In genomic region chr15:34583399-34584320, GRCh38 we compare ENCODE assay signal across 1 cellular context.
TF ChIP-seq lines count a peak whose summit lies in the region.

A gene with protein sequence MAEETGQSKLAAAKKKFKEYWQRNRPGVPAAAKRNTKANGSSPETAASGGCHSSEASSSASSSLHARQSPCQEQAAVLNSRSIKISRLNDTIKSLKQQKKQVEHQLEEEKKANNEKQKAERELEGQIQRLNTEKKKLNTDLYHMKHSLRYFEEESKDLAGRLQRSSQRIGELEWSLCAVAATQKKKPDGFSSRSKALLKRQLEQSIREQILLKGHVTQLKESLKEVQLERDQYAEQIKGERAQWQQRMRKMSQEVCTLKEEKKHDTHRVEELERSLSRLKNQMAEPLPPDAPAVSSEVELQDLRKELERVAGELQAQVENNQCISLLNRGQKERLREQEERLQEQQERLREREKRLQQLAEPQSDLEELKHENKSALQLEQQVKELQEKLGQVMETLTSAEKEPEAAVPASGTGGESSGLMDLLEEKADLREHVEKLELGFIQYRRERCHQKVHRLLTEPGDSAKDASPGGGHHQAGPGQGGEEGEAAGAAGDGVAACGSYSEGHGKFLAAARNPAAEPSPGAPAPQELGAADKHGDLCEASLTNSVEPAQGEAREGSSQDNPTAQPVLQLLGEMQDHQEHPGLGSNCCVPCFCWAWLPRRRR (minus strand): TSS chr15:34583651. CDS start chr15:34535912, 47,739 bp downstream.

TF ChIP-seq in HepG2, 621 proteins besides CTCF, POLR2A, EP300 and RAD21 (continued from another document and continues in another):
- TF ChIP-seq, protein P1, sequence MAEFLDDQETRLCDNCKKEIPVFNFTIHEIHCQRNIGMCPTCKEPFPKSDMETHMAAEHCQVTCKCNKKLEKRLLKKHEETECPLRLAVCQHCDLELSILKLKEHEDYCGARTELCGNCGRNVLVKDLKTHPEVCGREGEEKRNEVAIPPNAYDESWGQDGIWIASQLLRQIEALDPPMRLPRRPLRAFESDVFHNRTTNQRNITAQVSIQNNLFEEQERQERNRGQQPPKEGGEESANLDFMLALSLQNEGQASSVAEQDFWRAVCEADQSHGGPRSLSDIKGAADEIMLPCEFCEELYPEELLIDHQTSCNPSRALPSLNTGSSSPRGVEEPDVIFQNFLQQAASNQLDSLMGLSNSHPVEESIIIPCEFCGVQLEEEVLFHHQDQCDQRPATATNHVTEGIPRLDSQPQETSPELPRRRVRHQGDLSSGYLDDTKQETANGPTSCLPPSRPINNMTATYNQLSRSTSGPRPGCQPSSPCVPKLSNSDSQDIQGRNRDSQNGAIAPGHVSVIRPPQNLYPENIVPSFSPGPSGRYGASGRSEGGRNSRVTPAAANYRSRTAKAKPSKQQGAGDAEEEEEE (CRISPR knock-in tag; IDR thresholded peaks at IDR 0.05; ENCODE audit: borderline replicate concordance), result no peak
- TF ChIP-seq ZNF180 (CRISPR knock-in tag; IDR thresholded peaks at IDR 0.05; ENCODE audit: borderline replicate concordance, low read depth), result no peak
- no peak for TF ChIP-seq ZNF577 (CRISPR knock-in tag; IDR thresholded peaks at IDR 0.05; ENCODE audit: borderline replicate concordance, low read depth)
- TF ChIP-seq BCL3 (CRISPR knock-in tag; IDR thresholded peaks at IDR 0.05), result no peak
- TF ChIP-seq MAX (IDR thresholded peaks at IDR 0.05), result peak; percentile 51; the same call in 1 of the 2 replicates
- no peak for TF ChIP-seq PRPF4 (IDR thresholded peaks at IDR 0.05; ENCODE audit: low read depth, low read length, poor library complexity, severe bottlenecking)
- TF ChIP-seq ZNF329 (CRISPR knock-in tag; IDR thresholded peaks at IDR 0.05; ENCODE audit: low read depth), result no peak
- TF ChIP-seq MAFF (IDR thresholded peaks at IDR 0.05; ENCODE audit: low read depth, low read length), result no peak
- no peak for TF ChIP-seq GATA4 (IDR thresholded peaks at IDR 0.05; ENCODE audit: borderline replicate concordance, low read depth)
- peak; percentile 100 for TF ChIP-seq HNRNPLL (IDR thresholded peaks at IDR 0.05; ENCODE audit: low read depth, low read length, poor library complexity, severe bottlenecking)
- TF ChIP-seq CHD2 (IDR thresholded peaks at IDR 0.05; ENCODE audit: low read depth, low read length), result peak; percentile 68
- TF ChIP-seq POGK (CRISPR knock-in tag; conservative IDR thresholded peaks at IDR 0.05), result 0 out of 2 replicates have a peak, but pooled peaks have one; percentile 12
- no peak for TF ChIP-seq GPN1 (CRISPR knock-in tag; IDR thresholded peaks at IDR 0.05; ENCODE audit: borderline replicate concordance)
- TF ChIP-seq SETDB1 (CRISPR knock-in tag; IDR thresholded peaks at IDR 0.05; ENCODE audit: borderline replicate concordance), result no peak
- peak; percentile 68 for TF ChIP-seq ZFX (CRISPR knock-in tag; IDR thresholded peaks at IDR 0.05; ENCODE audit: low read depth)
- no peak for TF ChIP-seq ZNF816 (CRISPR knock-in tag; IDR thresholded peaks at IDR 0.05; ENCODE audit: borderline replicate concordance)
- peak; percentile 64 for TF ChIP-seq THAP11 (CRISPR knock-in tag; IDR thresholded peaks at IDR 0.05)
- TF ChIP-seq HDAC2 (CRISPR knock-in tag; IDR thresholded peaks at IDR 0.05), result no peak
- no peak for TF ChIP-seq ZNF609 (CRISPR knock-in tag; IDR thresholded peaks at IDR 0.05; ENCODE audit: borderline replicate concordance)
- TF ChIP-seq ONECUT2 (CRISPR knock-in tag; IDR thresholded peaks at IDR 0.05), result no peak
- 0 out of 2 replicates have a peak, but pooled peaks have one; percentile 31 for TF ChIP-seq ZNF691 (CRISPR knock-in tag; IDR thresholded peaks at IDR 0.05; ENCODE audit: borderline replicate concordance, low read depth)
- no peak for TF ChIP-seq RARA (CRISPR knock-in tag; IDR thresholded peaks at IDR 0.05)
- no peak; the same call in 1 of the 2 replicates for TF ChIP-seq SRY (CRISPR knock-in tag; IDR thresholded peaks at IDR 0.05)
- TF ChIP-seq ZNF790 (CRISPR knock-in tag; IDR thresholded peaks at IDR 0.05; ENCODE audit: borderline replicate concordance), result no peak
- no peak for TF ChIP-seq ZNF34 (CRISPR knock-in tag; IDR thresholded peaks at IDR 0.05; ENCODE audit: borderline replicate concordance)
- no peak for TF ChIP-seq ZNF674 (CRISPR knock-in tag; IDR thresholded peaks at IDR 0.05; ENCODE audit: low read depth)
- no peak for TF ChIP-seq THYN1 (CRISPR knock-in tag; IDR thresholded peaks at IDR 0.05; ENCODE audit: borderline replicate concordance, low read depth)
- no peak for TF ChIP-seq CREM (IDR thresholded peaks at IDR 0.05)
- no peak for TF ChIP-seq CREM (CRISPR knock-in tag; IDR thresholded peaks at IDR 0.05)
- no peak for TF ChIP-seq SOX5 (CRISPR knock-in tag; IDR thresholded peaks at IDR 0.05; ENCODE audit: borderline replicate concordance)
- TF ChIP-seq, protein P2, sequence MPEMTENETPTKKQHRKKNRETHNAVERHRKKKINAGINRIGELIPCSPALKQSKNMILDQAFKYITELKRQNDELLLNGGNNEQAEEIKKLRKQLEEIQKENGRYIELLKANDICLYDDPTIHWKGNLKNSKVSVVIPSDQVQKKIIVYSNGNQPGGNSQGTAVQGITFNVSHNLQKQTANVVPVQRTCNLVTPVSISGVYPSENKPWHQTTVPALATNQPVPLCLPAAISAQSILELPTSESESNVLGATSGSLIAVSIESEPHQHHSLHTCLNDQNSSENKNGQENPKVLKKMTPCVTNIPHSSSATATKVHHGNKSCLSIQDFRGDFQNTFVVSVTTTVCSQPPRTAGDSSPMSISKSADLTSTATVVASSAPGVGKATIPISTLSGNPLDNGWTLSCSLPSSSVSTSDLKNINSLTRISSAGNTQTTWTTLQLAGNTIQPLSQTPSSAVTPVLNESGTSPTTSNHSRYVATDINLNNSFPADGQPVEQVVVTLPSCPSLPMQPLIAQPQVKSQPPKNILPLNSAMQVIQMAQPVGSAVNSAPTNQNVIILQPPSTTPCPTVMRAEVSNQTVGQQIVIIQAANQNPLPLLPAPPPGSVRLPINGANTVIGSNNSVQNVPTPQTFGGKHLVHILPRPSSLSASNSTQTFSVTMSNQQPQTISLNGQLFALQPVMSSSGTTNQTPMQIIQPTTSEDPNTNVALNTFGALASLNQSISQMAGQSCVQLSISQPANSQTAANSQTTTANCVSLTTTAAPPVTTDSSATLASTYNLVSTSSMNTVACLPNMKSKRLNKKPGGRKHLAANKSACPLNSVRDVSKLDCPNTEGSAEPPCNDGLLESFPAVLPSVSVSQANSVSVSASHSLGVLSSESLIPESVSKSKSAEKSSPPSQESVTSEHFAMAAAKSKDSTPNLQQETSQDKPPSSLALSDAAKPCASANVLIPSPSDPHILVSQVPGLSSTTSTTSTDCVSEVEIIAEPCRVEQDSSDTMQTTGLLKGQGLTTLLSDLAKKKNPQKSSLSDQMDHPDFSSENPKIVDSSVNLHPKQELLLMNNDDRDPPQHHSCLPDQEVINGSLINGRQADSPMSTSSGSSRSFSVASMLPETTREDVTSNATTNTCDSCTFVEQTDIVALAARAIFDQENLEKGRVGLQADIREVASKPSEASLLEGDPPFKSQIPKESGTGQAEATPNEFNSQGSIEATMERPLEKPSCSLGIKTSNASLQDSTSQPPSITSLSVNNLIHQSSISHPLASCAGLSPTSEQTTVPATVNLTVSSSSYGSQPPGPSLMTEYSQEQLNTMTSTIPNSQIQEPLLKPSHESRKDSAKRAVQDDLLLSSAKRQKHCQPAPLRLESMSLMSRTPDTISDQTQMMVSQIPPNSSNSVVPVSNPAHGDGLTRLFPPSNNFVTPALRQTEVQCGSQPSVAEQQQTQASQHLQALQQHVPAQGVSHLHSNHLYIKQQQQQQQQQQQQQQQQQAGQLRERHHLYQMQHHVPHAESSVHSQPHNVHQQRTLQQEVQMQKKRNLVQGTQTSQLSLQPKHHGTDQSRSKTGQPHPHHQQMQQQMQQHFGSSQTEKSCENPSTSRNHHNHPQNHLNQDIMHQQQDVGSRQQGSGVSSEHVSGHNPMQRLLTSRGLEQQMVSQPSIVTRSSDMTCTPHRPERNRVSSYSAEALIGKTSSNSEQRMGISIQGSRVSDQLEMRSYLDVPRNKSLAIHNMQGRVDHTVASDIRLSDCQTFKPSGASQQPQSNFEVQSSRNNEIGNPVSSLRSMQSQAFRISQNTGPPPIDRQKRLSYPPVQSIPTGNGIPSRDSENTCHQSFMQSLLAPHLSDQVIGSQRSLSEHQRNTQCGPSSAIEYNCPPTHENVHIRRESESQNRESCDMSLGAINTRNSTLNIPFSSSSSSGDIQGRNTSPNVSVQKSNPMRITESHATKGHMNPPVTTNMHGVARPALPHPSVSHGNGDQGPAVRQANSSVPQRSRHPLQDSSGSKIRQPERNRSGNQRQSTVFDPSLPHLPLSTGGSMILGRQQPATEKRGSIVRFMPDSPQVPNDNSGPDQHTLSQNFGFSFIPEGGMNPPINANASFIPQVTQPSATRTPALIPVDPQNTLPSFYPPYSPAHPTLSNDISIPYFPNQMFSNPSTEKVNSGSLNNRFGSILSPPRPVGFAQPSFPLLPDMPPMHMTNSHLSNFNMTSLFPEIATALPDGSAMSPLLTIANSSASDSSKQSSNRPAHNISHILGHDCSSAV (CRISPR knock-in tag; IDR thresholded peaks at IDR 0.05; ENCODE audit: borderline replicate concordance), result no peak
- TF ChIP-seq CENPX (CRISPR knock-in tag; IDR thresholded peaks at IDR 0.05), result no peak
- TF ChIP-seq TOE1 (CRISPR knock-in tag; IDR thresholded peaks at IDR 0.05), result no peak
- TF ChIP-seq ZNF224 (CRISPR knock-in tag; IDR thresholded peaks at IDR 0.05), result no peak
- no peak; the same call in 1 of the 2 replicates for TF ChIP-seq ARNT2 (CRISPR knock-in tag; IDR thresholded peaks at IDR 0.05; ENCODE audit: low read depth)
- TF ChIP-seq FOSL2 (CRISPR knock-in tag; IDR thresholded peaks at IDR 0.05), result no peak
- TF ChIP-seq ZSCAN5A (CRISPR knock-in tag; IDR thresholded peaks at IDR 0.05; ENCODE audit: borderline replicate concordance), result no peak
- TF ChIP-seq ZNF496 (CRISPR knock-in tag; IDR thresholded peaks at IDR 0.05; ENCODE audit: insufficient replicate concordance), result no peak
